1 cellular context compared by ENCODE assay signal in genomic region chr7:158821173-158822021, GRCh38.
A peak's percentile ranks its signal among the peaks of the same experiment; 100 is the strongest.
TF ChIP-seq lines count a peak whose summit lies in the region.

No MANE protein-coding gene starts in this region.

TF ChIP-seq in K562, 482 proteins besides CTCF, POLR2A, EP300 and RAD21 (continued from another document and continues in another):
- TF ChIP-seq, protein P1, sequence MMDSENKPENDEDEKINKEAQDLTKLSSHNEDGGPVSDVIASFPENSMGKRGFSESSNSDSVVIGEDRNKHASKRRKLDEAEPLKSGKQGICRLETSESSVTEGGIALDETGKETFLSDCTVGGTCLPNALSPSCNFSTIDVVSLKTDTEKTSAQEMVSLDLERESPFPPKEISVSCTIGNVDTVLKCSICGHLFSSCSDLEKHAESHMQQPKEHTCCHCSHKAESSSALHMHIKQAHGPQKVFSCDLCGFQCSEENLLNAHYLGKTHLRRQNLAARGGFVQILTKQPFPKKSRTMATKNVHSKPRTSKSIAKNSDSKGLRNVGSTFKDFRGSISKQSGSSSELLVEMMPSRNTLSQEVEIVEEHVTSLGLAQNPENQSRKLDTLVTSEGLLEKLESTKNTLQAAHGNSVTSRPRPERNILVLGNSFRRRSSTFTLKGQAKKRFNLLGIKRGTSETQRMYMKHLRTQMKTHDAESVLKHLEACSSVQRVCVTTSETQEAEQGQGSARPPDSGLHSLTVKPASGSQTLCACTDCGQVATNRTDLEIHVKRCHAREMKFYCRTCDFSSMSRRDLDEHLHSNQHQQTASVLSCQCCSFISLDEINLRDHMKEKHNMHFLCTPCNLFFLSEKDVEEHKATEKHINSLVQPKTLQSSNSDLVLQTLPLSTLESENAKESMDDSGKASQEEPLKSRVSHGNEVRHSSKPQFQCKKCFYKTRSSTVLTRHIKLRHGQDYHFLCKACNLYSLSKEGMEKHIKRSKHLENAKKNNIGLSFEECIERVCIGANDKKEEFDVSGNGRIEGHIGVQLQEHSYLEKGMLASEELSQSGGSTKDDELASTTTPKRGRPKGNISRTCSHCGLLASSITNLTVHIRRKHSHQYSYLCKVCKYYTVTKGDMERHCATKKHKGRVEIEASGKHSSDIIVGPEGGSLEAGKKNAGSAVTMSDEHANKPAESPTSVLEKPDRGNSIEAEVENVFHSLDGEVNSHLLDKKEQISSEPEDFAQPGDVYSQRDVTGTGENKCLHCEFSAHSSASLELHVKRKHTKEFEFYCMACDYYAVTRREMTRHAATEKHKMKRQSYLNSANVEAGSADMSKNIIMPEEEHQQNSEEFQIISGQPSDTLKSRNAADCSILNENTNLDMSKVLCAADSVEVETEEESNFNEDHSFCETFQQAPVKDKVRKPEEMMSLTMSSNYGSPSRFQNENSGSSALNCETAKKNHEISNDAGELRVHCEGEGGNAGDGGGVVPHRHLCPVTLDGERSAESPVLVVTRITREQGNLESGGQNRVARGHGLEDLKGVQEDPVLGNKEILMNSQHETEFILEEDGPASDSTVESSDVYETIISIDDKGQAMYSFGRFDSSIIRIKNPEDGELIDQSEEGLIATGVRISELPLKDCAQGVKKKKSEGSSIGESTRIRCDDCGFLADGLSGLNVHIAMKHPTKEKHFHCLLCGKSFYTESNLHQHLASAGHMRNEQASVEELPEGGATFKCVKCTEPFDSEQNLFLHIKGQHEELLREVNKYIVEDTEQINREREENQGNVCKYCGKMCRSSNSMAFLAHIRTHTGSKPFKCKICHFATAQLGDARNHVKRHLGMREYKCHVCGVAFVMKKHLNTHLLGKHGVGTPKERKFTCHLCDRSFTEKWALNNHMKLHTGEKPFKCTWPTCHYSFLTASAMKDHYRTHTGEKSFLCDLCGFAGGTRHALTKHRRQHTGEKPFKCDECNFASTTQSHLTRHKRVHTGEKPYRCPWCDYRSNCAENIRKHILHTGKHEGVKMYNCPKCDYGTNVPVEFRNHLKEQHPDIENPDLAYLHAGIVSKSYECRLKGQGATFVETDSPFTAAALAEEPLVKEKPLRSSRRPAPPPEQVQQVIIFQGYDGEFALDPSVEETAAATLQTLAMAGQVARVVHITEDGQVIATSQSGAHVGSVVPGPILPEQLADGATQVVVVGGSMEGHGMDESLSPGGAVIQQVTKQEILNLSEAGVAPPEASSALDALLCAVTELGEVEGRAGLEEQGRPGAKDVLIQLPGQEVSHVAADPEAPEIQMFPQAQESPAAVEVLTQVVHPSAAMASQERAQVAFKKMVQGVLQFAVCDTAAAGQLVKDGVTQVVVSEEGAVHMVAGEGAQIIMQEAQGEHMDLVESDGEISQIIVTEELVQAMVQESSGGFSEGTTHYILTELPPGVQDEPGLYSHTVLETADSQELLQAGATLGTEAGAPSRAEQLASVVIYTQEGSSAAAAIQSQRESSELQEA (IDR thresholded peaks at IDR 0.05; ENCODE audit: low read depth): no peak
- TF ChIP-seq HDAC2 (IDR thresholded peaks at IDR 0.05) (peak; percentile 42; the same call in 1 of the 2 replicates), STAG1 (CRISPR knock-in tag; IDR thresholded peaks at IDR 0.05; ENCODE audit: borderline replicate concordance) (no peak), RHOXF2B (CRISPR knock-in tag; conservative IDR thresholded peaks at IDR 0.05) (no peak), ZNF239 (CRISPR knock-in tag; IDR thresholded peaks at IDR 0.05) (no peak), TEAD4 (IDR thresholded peaks at IDR 0.05; ENCODE audit: low read length) (0 out of 2 replicates have a peak, but pooled peaks have one; percentile 21), TEAD4 (CRISPR knock-in tag; IDR thresholded peaks at IDR 0.05; ENCODE audit: borderline replicate concordance) (no peak), SIX5 (IDR thresholded peaks at IDR 0.05; ENCODE audit: borderline replicate concordance in 1 of 2, insufficient read depth in 1 of 2, low read depth in 1 of 2, low read length in 2 of 2) (no peak), BRCA1 (IDR thresholded peaks at IDR 0.05) (no peak), BRCA1 (CRISPR knock-in tag; IDR thresholded peaks at IDR 0.05) (no peak), MAZ (CRISPR knock-in tag; conservative IDR thresholded peaks at IDR 0.05 in 1 of 2, IDR thresholded peaks at IDR 0.05 in 1 of 2) (0 out of 4 replicates have a peak, but pooled peaks of 1 of the 2 experiments have one; percentile 31), SUPT5H (IDR thresholded peaks at IDR 0.05) (no peak), STAT5A (IDR thresholded peaks at IDR 0.05; ENCODE audit: borderline replicate concordance, low read length) (no peak), ZNF217 (CRISPR knock-in tag; IDR thresholded peaks at IDR 0.05) (no peak), GTF2E2 (tag; IDR thresholded peaks at IDR 0.05) (no peak), RNF2 (IDR thresholded peaks at IDR 0.05) (no peak), FUS (optimal IDR thresholded peaks at IDR 0.05; ENCODE audit: low read depth, low read length) (no peak), ZNF507 (tag; conservative IDR thresholded peaks at IDR 0.05) (no peak), MAX (CRISPR knock-in tag; IDR thresholded peaks at IDR 0.05) (no peak), E4F1 (CRISPR knock-in tag; IDR thresholded peaks at IDR 0.05; ENCODE audit: borderline replicate concordance) (no peak), KDM2B (CRISPR knock-in tag; IDR thresholded peaks at IDR 0.05) (no peak), PYGO2 (tag; IDR thresholded peaks at IDR 0.05) (no peak), ZNF695 (CRISPR knock-in tag; IDR thresholded peaks at IDR 0.05) (no peak), LCOR (CRISPR knock-in tag; IDR thresholded peaks at IDR 0.05) (no peak), TCF3 (CRISPR knock-in tag; IDR thresholded peaks at IDR 0.05) (no peak), E2F3 (CRISPR knock-in tag; IDR thresholded peaks at IDR 0.05) (no peak), CBFB (CRISPR knock-in tag; IDR thresholded peaks at IDR 0.05) (no peak), NEUROD1 (IDR thresholded peaks at IDR 0.05; ENCODE audit: borderline replicate concordance, low read depth, low read length, partially characterized antibody) (no peak), GABPB1 (CRISPR knock-in tag; IDR thresholded peaks at IDR 0.05) (0 out of 2 replicates have a peak, but pooled peaks have one; percentile 51), FIP1L1 (IDR thresholded peaks at IDR 0.05; ENCODE audit: low read depth, low read length, poor library complexity, severe bottlenecking) (no peak), FOXA3 (CRISPR knock-in tag; conservative IDR thresholded peaks at IDR 0.05 in 1 of 2, IDR thresholded peaks at IDR 0.05 in 1 of 2) (no peak), KDM4B (IDR thresholded peaks at IDR 0.05; ENCODE audit: borderline replicate concordance in 2 of 2, low read depth in 1 of 2) (no peak), ZBTB7A (IDR thresholded peaks at IDR 0.05; ENCODE audit: borderline replicate concordance, control insufficient read depth, low read depth, low read length) (peak; percentile 73; the same call in 1 of the 2 replicates), TEAD2 (tag; IDR thresholded peaks at IDR 0.05) (no peak), YY1 (IDR thresholded peaks at IDR 0.05; ENCODE audit: borderline replicate concordance in 1 of 3, control insufficient read depth in 1 of 3, extremely low read depth in 1 of 3, insufficient read depth in 3 of 3, insufficient read length in 1 of 3, insufficient replicate concordance in 2 of 3, low read depth in 1 of 3, low read length in 2 of 3) (peak in 1 of 3 experiments; percentile 7), MCM3 (IDR thresholded peaks at IDR 0.05) (no peak), ZKSCAN1 (IDR thresholded peaks at IDR 0.05; ENCODE audit: low read depth, low read length) (no peak), ZZZ3 (IDR thresholded peaks at IDR 0.05) (no peak), ZFP91 (CRISPR knock-in tag; IDR thresholded peaks at IDR 0.05) (no peak), ZNF140 (CRISPR knock-in tag; IDR thresholded peaks at IDR 0.05) (no peak), HNRNPUL1 (IDR thresholded peaks at IDR 0.05; ENCODE audit: low read length) (no peak), ZBTB17 (CRISPR knock-in tag; IDR thresholded peaks at IDR 0.05) (peak; percentile 58; the same call in 1 of the 2 replicates), TARDBP (IDR thresholded peaks at IDR 0.05) (no peak), JUND (IDR thresholded peaks at IDR 0.05; ENCODE audit: borderline replicate concordance, low read depth, low read length) (peak; percentile 70), JUND (tag; IDR thresholded peaks at IDR 0.05; ENCODE audit: borderline replicate concordance, low read depth, low read length) (peak; percentile 66; the same call in 2 of the 3 replicates)
- TF ChIP-seq, protein P2, sequence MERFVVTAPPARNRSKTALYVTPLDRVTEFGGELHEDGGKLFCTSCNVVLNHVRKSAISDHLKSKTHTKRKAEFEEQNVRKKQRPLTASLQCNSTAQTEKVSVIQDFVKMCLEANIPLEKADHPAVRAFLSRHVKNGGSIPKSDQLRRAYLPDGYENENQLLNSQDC (CRISPR knock-in tag; IDR thresholded peaks at IDR 0.05): no peak
- TF ChIP-seq, protein P3, sequence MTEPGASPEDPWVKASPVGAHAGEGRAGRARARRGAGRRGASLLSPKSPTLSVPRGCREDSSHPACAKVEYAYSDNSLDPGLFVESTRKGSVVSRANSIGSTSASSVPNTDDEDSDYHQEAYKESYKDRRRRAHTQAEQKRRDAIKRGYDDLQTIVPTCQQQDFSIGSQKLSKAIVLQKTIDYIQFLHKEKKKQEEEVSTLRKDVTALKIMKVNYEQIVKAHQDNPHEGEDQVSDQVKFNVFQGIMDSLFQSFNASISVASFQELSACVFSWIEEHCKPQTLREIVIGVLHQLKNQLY (CRISPR knock-in tag; conservative IDR thresholded peaks at IDR 0.05): no peak
- TF ChIP-seq, protein P4, sequence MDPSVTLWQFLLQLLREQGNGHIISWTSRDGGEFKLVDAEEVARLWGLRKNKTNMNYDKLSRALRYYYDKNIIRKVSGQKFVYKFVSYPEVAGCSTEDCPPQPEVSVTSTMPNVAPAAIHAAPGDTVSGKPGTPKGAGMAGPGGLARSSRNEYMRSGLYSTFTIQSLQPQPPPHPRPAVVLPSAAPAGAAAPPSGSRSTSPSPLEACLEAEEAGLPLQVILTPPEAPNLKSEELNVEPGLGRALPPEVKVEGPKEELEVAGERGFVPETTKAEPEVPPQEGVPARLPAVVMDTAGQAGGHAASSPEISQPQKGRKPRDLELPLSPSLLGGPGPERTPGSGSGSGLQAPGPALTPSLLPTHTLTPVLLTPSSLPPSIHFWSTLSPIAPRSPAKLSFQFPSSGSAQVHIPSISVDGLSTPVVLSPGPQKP (CRISPR knock-in tag; IDR thresholded peaks at IDR 0.05): no peak
- TF ChIP-seq, protein P5, sequence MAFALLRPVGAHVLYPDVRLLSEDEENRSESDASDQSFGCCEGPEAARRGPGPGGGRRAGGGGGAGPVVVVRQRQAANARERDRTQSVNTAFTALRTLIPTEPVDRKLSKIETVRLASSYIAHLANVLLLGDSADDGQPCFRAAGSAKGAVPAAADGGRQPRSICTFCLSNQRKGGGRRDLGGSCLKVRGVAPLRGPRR (CRISPR knock-in tag; IDR thresholded peaks at IDR 0.05): no peak
- TF ChIP-seq, protein P6, sequence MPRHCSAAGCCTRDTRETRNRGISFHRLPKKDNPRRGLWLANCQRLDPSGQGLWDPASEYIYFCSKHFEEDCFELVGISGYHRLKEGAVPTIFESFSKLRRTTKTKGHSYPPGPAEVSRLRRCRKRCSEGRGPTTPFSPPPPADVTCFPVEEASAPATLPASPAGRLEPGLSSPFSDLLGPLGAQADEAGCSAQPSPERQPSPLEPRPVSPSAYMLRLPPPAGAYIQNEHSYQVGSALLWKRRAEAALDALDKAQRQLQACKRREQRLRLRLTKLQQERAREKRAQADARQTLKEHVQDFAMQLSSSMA (CRISPR knock-in tag; IDR thresholded peaks at IDR 0.05): no peak
- TF ChIP-seq, protein P7, sequence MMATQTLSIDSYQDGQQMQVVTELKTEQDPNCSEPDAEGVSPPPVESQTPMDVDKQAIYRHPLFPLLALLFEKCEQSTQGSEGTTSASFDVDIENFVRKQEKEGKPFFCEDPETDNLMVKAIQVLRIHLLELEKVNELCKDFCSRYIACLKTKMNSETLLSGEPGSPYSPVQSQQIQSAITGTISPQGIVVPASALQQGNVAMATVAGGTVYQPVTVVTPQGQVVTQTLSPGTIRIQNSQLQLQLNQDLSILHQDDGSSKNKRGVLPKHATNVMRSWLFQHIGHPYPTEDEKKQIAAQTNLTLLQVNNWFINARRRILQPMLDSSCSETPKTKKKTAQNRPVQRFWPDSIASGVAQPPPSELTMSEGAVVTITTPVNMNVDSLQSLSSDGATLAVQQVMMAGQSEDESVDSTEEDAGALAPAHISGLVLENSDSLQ (IDR thresholded peaks at IDR 0.05): no peak
